In genomic region chr12:50617657-50618056, GRCh38 we compare ENCODE assay signal across 20 cellular contexts.
"Had no signal": no experiment of that assay in that cellular context is flagged by ENCODE, and none has a peak within 500 bp of the region (broad histone marks: within the 10 kb centered on the region; RNA-seq: fewer than 3 reads in every experiment).

No MANE protein-coding gene starts in this region.

- H3K36me3 Mint-ChIP-seq: naive thymus-derived CD8-positive, alpha-beta T cell had no signal

- H3K27ac ChIP-seq: colonic mucosa, heart right ventricle, neutrophil, testis, tibial nerve had no signal

- H3K36me3 ChIP-seq: colonic mucosa, heart right ventricle, tibial nerve had no signal

- H3K27me3 ChIP-seq: colonic mucosa, heart right ventricle, neutrophil, testis, tibial nerve had no signal

- FAIRE-seq: endothelial cell of umbilical vein, frontal cortex, islet of Langerhans had no signal

- ATAC-seq: heart right ventricle; left lobe of liver; mucosa of descending colon; naive thymus-derived CD8-positive, alpha-beta T cell; sciatic nerve had no signal

- H3K9me3 Mint-ChIP-seq: naive thymus-derived CD8-positive, alpha-beta T cell had no signal

- H3K9me3 ChIP-seq: colonic mucosa, heart right ventricle, mucosa of descending colon, neutrophil, testis, tibial nerve had no signal

- H3K27me3 Mint-ChIP-seq: naive thymus-derived CD8-positive, alpha-beta T cell had no signal

- H3K4me3 ChIP-seq: colonic mucosa, heart right ventricle, mucosa of descending colon, testis, tibial nerve had no signal

- DNase-seq: cerebellar nuclear complex; colonic mucosa; dermis blood vessel endothelial cell; heart right ventricle; hypothalamus; mammary epithelial cell; mucosa of descending colon; naive thymus-derived CD8-positive, alpha-beta T cell; posterior cingulate gyrus; stimulated activated CD4-positive, alpha-beta T cell treated with anti-CD3 and anti-CD28 coated beads, Interleukin-12 subunit alpha, Interleukin-12 subunit beta, amount 100 ng/mL, for 4 hours; stimulated activated CD4-positive, alpha-beta T cell treated with anti-CD3 and anti-CD28 coated beads, Interleukin-2, amount 100 ng/mL, for 48 hours; stimulated activated naive CD4-positive, alpha-beta T cell treated with Interleukin-2 at 50 U/mL for 16 hours; testis had no signal
